Comparison of ENCODE assay signal across 8 cellular contexts in the genomic region with DNA sequence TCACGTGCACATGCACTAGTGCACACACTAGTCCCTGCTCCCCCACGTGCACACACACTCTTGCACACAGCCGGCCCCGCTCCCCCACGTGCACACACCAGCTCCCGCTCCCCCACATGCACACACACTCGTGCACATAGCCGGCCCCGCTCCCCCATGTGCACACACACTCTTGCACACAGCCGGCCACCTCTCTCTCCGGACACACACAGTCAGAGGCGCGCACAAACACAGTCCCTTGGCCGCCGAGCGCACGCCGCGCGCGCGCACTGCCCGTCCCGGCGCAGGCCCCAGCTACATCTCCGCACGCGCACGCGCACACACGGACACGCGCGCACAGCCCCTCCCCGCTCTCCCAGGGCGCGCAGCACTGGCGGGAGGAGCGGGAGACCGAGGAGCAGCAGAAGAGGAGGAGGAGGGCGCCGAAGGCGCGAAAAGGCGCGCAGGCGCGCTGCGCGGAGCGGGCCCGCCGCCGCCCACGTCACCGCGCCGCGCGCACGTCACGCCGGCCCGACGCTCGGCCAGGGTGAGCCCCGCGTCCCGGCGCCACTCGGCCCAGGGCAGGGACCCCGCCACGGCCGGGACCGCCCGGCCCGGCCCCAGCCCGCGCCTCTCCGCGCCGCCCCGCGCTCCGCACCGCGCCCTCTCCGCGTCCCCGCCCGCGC. TPM values are rescaled to one million over a fixed set of nuclear protein-coding genes. Genes with fewer than 3 reads are reported as not detected.
A peak's percentile ranks its signal among the peaks of the same experiment; 100 is the strongest.
DNase-seq lines count a peak whose midpoint lies in the region; ATAC-seq and TF ChIP-seq lines count a peak whose summit lies in the region.

A gene with protein sequence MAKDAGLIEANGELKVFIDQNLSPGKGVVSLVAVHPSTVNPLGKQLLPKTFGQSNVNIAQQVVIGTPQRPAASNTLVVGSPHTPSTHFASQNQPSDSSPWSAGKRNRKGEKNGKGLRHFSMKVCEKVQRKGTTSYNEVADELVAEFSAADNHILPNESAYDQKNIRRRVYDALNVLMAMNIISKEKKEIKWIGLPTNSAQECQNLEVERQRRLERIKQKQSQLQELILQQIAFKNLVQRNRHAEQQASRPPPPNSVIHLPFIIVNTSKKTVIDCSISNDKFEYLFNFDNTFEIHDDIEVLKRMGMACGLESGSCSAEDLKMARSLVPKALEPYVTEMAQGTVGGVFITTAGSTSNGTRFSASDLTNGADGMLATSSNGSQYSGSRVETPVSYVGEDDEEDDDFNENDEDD (plus strand): TSS at position 549 of the 665 bp plus-strand sequence. CDS start 1,085 bp downstream, outside the sequence.

- peaks cover 6 to 36% (median 22%) of the 10 kb centered on the region in 4 donors for H3K4me1 Mint-ChIP-seq in CD4-positive, CD25-positive, alpha-beta regulatory T cell

- H3K27ac Mint-ChIP-seq in CD4-positive, CD25-positive, alpha-beta regulatory T cell: peak within 1 kb of the TSS; percentile 62 to 86 (median 76)

- peaks cover 6% of the 10 kb centered on the region for H3K36me3 Mint-ChIP-seq in CD4-positive, CD25-positive, alpha-beta regulatory T cell

- H3K4me1 ChIP-seq in CD4-positive, CD25-positive, alpha-beta regulatory T cell (ENCODE audit: control insufficient read depth, insufficient read depth, low read length, poor library complexity, severe bottlenecking): peaks cover 31% of the 10 kb centered on the region
- H3K4me1 ChIP-seq in duodenal mucosa (ENCODE audit: control insufficient read depth in 1 of 2, insufficient read depth in 2 of 2, low read length in 2 of 2): peaks cover 15 to 27% of the 10 kb centered on the region in 2 donors

- peak within 1 kb of the TSS; percentile 34 to 38 for H3K9ac ChIP-seq in duodenal mucosa (ENCODE audit: low read depth in 1 of 2, low read length in 2 of 2)

- intact Hi-C loops in lower leg skin (cut with DNase I; ENCODE audit: low total_unique reads): no loop called here

- WGBS in lower leg skin, 2 donors: 2 to 14% methylated on average over 12 to 52 of the region's 92 CpGs

- DNase-seq in CD4-positive, CD25-positive, alpha-beta regulatory T cell: peak; percentile 27 to 90 (median 43)
- DNase-seq in NCI-H69 (lab: John Stamatoyannopoulos, UW) (peak; percentile 99), lower leg skin (ENCODE audit: low spot score in 2 of 2) (peak in 1 of 2 donors; percentile 83)
- peak; percentile 56 to 74 for DNase-seq in activated CD4-positive, alpha-beta T cell treated with anti-CD3 and anti-CD28 coated beads, Interleukin-2, amount 50 U/mL, for 24 hours (ENCODE audit: low read depth in 1 of 2, low spot score in 1 of 2)
- DNase-seq in stimulated activated CD4-positive, alpha-beta T cell treated with anti-CD3 and anti-CD28 coated beads, Interleukin-4, amount 100 ng/mL, for 1 hour: peak; percentile 74

- H3K9me3 Mint-ChIP-seq in CD4-positive, CD25-positive, alpha-beta regulatory T cell: no peaks in the 10 kb centered on the region

- no peaks in the 10 kb centered on the region for H3K27me3 ChIP-seq in CD4-positive, CD25-positive, alpha-beta regulatory T cell (ENCODE audit: control insufficient read depth, insufficient read depth, low read length)
- H3K27me3 ChIP-seq in duodenal mucosa (ENCODE audit: control insufficient read depth in 1 of 2, insufficient read depth in 2 of 2, low read length in 2 of 2): no peaks in the 10 kb centered on the region

- H3K27me3 Mint-ChIP-seq in CD4-positive, CD25-positive, alpha-beta regulatory T cell: no peaks in the 10 kb centered on the region

- no peak for TF ChIP-seq POLR2A in lower leg skin (IDR thresholded peaks at IDR 0.05)

- peak within 1 kb of the TSS; percentile 88 to 96 (median 93) for H3K4me3 Mint-ChIP-seq in CD4-positive, CD25-positive, alpha-beta regulatory T cell

- H3K27ac ChIP-seq in CD4-positive, CD25-positive, alpha-beta regulatory T cell (ENCODE audit: insufficient read depth, low read length, poor library complexity, severe bottlenecking): no peak within 1 kb of the TSS
- no peak within 1 kb of the TSS for H3K27ac ChIP-seq in duodenal mucosa (ENCODE audit: low read depth, low read length)

- no peaks in the 10 kb centered on the region for H3K9me3 ChIP-seq in CD4-positive, CD25-positive, alpha-beta regulatory T cell (ENCODE audit: control insufficient read depth in 2 of 2, low read length in 2 of 2)
- no peaks in the 10 kb centered on the region for H3K9me3 ChIP-seq in duodenal mucosa (ENCODE audit: control insufficient read depth in 1 of 2, low read length in 2 of 2)

- ATAC-seq in CD4-positive, CD25-positive, alpha-beta regulatory T cell (ENCODE audit: low read depth in 2 of 2): peak; percentile 69 to 70
- ATAC-seq in GM19395 (IDR thresholded peaks at IDR 0.05; ENCODE audit: unreplicated experiment): peak; percentile 88
- peak; percentile 78 for ATAC-seq in HG03520 (IDR thresholded peaks at IDR 0.05; ENCODE audit: unreplicated experiment)

- H3K4me3 ChIP-seq in CD4-positive, CD25-positive, alpha-beta regulatory T cell (ENCODE audit: low read depth, low read length): peak within 1 kb of the TSS; percentile 74
- H3K4me3 ChIP-seq in duodenal mucosa (ENCODE audit: low read depth in 1 of 2, low read length in 2 of 2) (peak within 1 kb of the TSS; percentile 64 to 79), lower leg skin (ENCODE audit: low read depth, poor library complexity, severe bottlenecking) (peak within 1 kb of the TSS; percentile 30)

- TF ChIP-seq CTCF in lower leg skin (IDR thresholded peaks at IDR 0.05): no peak

- peaks cover 3% of the 10 kb centered on the region for H3K36me3 ChIP-seq in CD4-positive, CD25-positive, alpha-beta regulatory T cell (ENCODE audit: control insufficient read depth, insufficient read depth, low read length)
- peaks cover 5 to 18% of the 10 kb centered on the region in 2 donors for H3K36me3 ChIP-seq in duodenal mucosa (ENCODE audit: control insufficient read depth in 1 of 2, insufficient read depth in 2 of 2, low read length in 2 of 2)

RNA-seq across cellular contexts. Expression of the gene that starts here (rescaled TPM):
- total RNA-seq in CD4-positive, CD25-positive, alpha-beta regulatory T cell: 31.1 TPM
- 10 to 100 TPM; 34.0 to 64.3 (median 49.2) TPM for polyA plus RNA-seq in CD4-positive, CD25-positive, alpha-beta regulatory T cell
- 10 to 100 TPM; 35.9 to 48.8 (median 41.9) TPM for total RNA-seq in lower leg skin
